ENCODE assay signal across 18 cellular contexts in the genomic region with DNA sequence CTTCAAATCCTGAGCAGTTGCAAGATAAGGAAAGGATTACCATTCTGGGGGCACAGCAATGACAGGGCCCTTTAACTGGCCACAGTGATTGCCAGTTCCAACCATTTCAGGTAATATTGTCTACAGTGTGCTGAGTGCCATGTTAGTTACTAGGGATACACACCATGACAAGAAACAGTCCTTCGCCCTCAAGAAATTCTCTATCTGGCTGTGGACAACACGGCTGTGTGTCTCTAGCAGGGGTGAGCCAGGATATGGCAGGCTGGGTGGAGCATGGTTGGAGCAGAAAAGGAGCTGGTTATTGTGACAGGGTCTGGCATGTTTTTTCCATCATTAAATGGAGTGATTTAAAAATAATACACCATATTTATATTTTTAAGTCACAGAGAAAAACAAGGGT. TPM values are rescaled to one million over a fixed set of nuclear protein-coding genes. Genes with fewer than 3 reads are reported as not detected.
DNase-seq lines count a peak whose midpoint lies in the region; ATAC-seq and TF ChIP-seq lines count a peak whose summit lies in the region.
"Had no signal": no experiment of that assay in that cellular context is flagged by ENCODE, and none has a peak within 500 bp of the region (broad histone marks: within the 10 kb centered on the region; RNA-seq: fewer than 3 reads in every experiment).

No MANE protein-coding gene starts in this region.

- no peaks in the 10 kb centered on the region for H3K36me3 ChIP-seq in BE2C
- H3K36me3 ChIP-seq in stomach smooth muscle (ENCODE audit: control insufficient read depth in 2 of 2, insufficient read depth in 2 of 2, low read length in 2 of 2) = no peaks in the 10 kb centered on the region
- H3K36me3 ChIP-seq: BLaER1 treated with 17β-estradiol and CSF1 and Interleukin-3, amounts not matched to agents 10 nM and 100 nM; HAP-1 had no signal

- no peaks in the 10 kb centered on the region for H3K27me3 ChIP-seq in BE2C
- H3K27me3 ChIP-seq in stomach smooth muscle (ENCODE audit: control insufficient read depth in 1 of 2, insufficient read depth in 2 of 2, low read length in 2 of 2) = no peaks in the 10 kb centered on the region
- H3K27me3 ChIP-seq: BLaER1 treated with 17β-estradiol and CSF1 and Interleukin-3, amounts not matched to agents 10 nM and 100 nM had no signal

- no peak overlapping the region for H3K4me3 ChIP-seq in BE2C (ENCODE audit: low read depth, low read length)
- no peak overlapping the region for H3K4me3 ChIP-seq in stomach smooth muscle (ENCODE audit: low read length in 2 of 2)
- H3K4me3 ChIP-seq: BLaER1 treated with 17β-estradiol and CSF1 and Interleukin-3, amounts not matched to agents 10 nM and 100 nM; HAP-1 had no signal

- peak overlapping the region; percentile 12 for H3K27ac ChIP-seq in stomach smooth muscle (ENCODE audit: low read length)
- H3K27ac ChIP-seq: BLaER1 treated with 17β-estradiol and CSF1 and Interleukin-3, amounts not matched to agents 10 nM and 100 nM had no signal

- H3K9me3 ChIP-seq in BE2C = no peaks in the 10 kb centered on the region
- H3K9me3 ChIP-seq in stomach smooth muscle (ENCODE audit: control insufficient read depth in 2 of 2, low read length in 2 of 2) = no peaks in the 10 kb centered on the region

- peak; percentile 20 for ATAC-seq in Right ventricle myocardium superior (ENCODE audit: poor library complexity)
- ATAC-seq: CD8-positive, alpha-beta T cell had no signal

- intact Hi-C loops in Right ventricle myocardium superior (cut with DNase I) (no loop called here), cardiac septum (cut with DNase I) (no loop called here)

- no peak overlapping the region for H3K9ac ChIP-seq in stomach smooth muscle (ENCODE audit: low read length in 2 of 2)
- H3K9ac ChIP-seq: BLaER1 treated with 17β-estradiol and CSF1 and Interleukin-3, amounts not matched to agents 10 nM and 100 nM had no signal

- 0 out of 2 replicates have a peak, but pooled peaks cover 6% of the 10 kb centered on the region for H3K4me1 ChIP-seq in BE2C
- peaks cover 3% of the 10 kb centered on the region for H3K4me1 ChIP-seq in stomach smooth muscle (ENCODE audit: control insufficient read depth, insufficient read depth, low read length)
- H3K4me1 ChIP-seq: BLaER1 treated with 17β-estradiol and CSF1 and Interleukin-3, amounts not matched to agents 10 nM and 100 nM; HAP-1 had no signal

- no peak for TF ChIP-seq CTCF in BE2C (IDR thresholded peaks at IDR 0.05; ENCODE audit: low read depth, low read length)

- DNase-seq in Right ventricle myocardium superior (no peak), cardiac septum (ENCODE audit: low spot score) (no peak), BE2C (peak; percentile 14), islet precursor cell (peak; percentile 64), SIG-M5 treated with dmso at 0.1 percent for 504 hours (lab: John Stamatoyannopoulos, UW; ENCODE audit: unreplicated experiment) (no peak), pons (ENCODE audit: low spot score) (no peak)
- DNase-seq: 8988T; Calu3; CD8-positive, alpha-beta T cell; DMS79 treated with DMSO at 0.1 percent for 48 hours; GF-D8; GOT3 had no signal

RNA-seq across cellular contexts. Expression of a gene that starts 31.0 kb away (rescaled TPM):
- total RNA-seq in Right ventricle myocardium superior (not detected), cardiac septum (0.11 TPM)
- not detected for polyA plus RNA-seq in BE2C (2012; ENCODE audit: insufficient read depth, insufficient read length, low read depth)
- total RNA-seq: A673; Calu3; CD8-positive, alpha-beta T cell; HT-29 had no signal
- polyA plus RNA-seq: AG04450 had no signal

Comparison
In these comparisons a context has a peak if more than half of its experiments do, and no peak if none do; other contexts are left out.
1. DNase-seq: peak in BE2C (single experiment) and islet precursor cell (single experiment); none in Right ventricle myocardium superior (single experiment), cardiac septum (single experiment), SIG-M5 treated with dmso at 0.1 percent for 504 hours (single experiment) and pons (single experiment).